8 cellular contexts compared by ENCODE assay signal in the genomic region with DNA sequence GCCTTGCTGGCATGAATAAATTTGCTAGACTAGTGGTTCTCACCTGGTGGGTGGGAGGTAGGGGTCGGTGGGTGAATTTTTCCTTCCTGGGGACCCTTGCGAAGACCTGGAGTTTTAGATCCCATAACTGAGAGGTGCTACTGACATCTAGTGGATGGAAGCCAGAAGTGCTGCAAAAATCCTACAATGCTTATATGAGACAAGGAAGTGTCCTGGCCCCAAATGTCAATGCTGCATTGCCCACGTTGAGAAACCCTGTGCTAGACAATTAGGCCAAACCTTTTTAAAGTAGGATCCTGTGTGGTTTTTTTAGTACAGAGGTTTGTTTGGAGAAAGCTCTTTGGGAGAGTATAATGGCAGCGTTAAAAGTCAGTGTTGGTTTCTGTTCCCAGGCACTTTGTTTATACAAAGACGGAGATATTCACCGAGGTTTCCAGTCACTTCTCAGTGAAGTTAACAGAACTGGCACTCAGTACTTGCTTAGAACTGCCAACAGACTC. TPM values are rescaled to one million over a fixed set of nuclear protein-coding genes. Genes with fewer than 3 reads are reported as not detected.
DNase-seq lines count a peak whose midpoint lies in the region; ATAC-seq and TF ChIP-seq lines count a peak whose summit lies in the region.

No MANE protein-coding gene starts in this region.

- peaks cover 21% of the 10 kb centered on the region for H3K36me3 ChIP-seq in brain microvascular endothelial cell (replicated peaks)

- POLR2A ChIA-PET in RWPE1 (lab: Yijun Ruan, JAX; ENCODE audit: low non-redundant PET), result no interaction called here

- DNase-seq in NCI-H1436 (lab: John Stamatoyannopoulos, UW) (peak; percentile 31), NCI-H1436 treated with DMSO at 0.1 percent for 48 hours (lab: John Stamatoyannopoulos, UW) (no peak), RWPE1 (ENCODE audit: low spot score) (peak; percentile 36), brain microvascular endothelial cell (peak; percentile 70), inferior parietal cortex (ENCODE audit: extremely low spot score) (peak; percentile 83)
- peak; percentile 78 for DNase-seq in Jurkat, Clone E6-1 (ENCODE audit: low read depth, low spot score)

- no peaks in the 10 kb centered on the region for H3K27me3 ChIP-seq in brain microvascular endothelial cell (replicated peaks)

- peak overlapping the region; percentile 25 for H3K4me3 ChIP-seq in Jurkat, Clone E6-1 (ENCODE audit: low read length)
- H3K4me3 ChIP-seq in brain microvascular endothelial cell (ENCODE audit: low read depth, low read length) (peak overlapping the region; percentile 25), skin epidermis (peak overlapping the region in 2 of 7 experiments; percentile 1 to 2)

- CTCF ChIA-PET in RWPE1 (lab: Yijun Ruan, JAX), result no interaction called here

- in situ Hi-C loops in brain microvascular endothelial cell (cut with HindIII; ENCODE audit: low pct_ligation_motif_present, low sequenced_read_pairs), result no loop called here

- peak; percentile 70 for ATAC-seq in GM21576 (IDR thresholded peaks at IDR 0.05; ENCODE audit: unreplicated experiment)

- H3K27ac ChIP-seq in RWPE1, result no peak overlapping the region
- no peak overlapping the region for H3K27ac ChIP-seq in brain microvascular endothelial cell
- H3K27ac ChIP-seq in skin epidermis, result peak overlapping the region in 14 of 21 experiments; percentile 4 to 78 (median 32)

- TF ChIP-seq CTCF in RWPE1 (conservative IDR thresholded peaks at IDR 0.05; ENCODE audit: low read depth) (peak; percentile 92), brain microvascular endothelial cell (IDR thresholded peaks at IDR 0.05; ENCODE audit: low read depth, low read length, missing control alignments) (peak; percentile 91)

RNA-seq across cellular contexts. Expression of a gene that starts 9.6 kb away (rescaled TPM):
- 10.7 TPM for polyA plus RNA-seq in Jurkat, Clone E6-1 (2012; ENCODE audit: insufficient read depth, insufficient read length)

RNA-seq across cellular contexts. Expression of a gene that starts 30.4 kb away (rescaled TPM):
- polyA plus RNA-seq in Jurkat, Clone E6-1 (2012; ENCODE audit: insufficient read depth, insufficient read length), result not detected

Comparison
In these comparisons a context has a peak if more than half of its experiments do, and no peak if none do; other contexts are left out.
1. H3K27ac ChIP-seq: peak in skin epidermis (14 of 21); none in RWPE1 (single experiment) and brain microvascular endothelial cell (single experiment).